Comparison of ENCODE assay signal across 9 cellular contexts in genomic region chr2:161138429-161138828, GRCh38. TPM values are rescaled to one million over a fixed set of nuclear protein-coding genes. Genes with fewer than 3 reads are reported as not detected.
DNase-seq lines count a peak whose midpoint lies in the region; ATAC-seq and TF ChIP-seq lines count a peak whose summit lies in the region.
"Had no signal": no experiment of that assay in that cellular context is flagged by ENCODE, and none has a peak within 500 bp of the region (broad histone marks: within the 10 kb centered on the region; RNA-seq: fewer than 3 reads in every experiment).

No MANE protein-coding gene starts in this region.

- DNase-seq in activated effector memory CD4-positive, alpha-beta T cell treated with anti-CD3 and anti-CD28 coated beads, Interleukin-2, amount 50 U/mL, for 16 hours: peak; percentile 76
- DNase-seq in activated effector memory CD4-positive, alpha-beta T cell treated with Interleukin-2 at 50 U/mL for 16 hours: no peak
- DNase-seq in epithelial cell of esophagus (ENCODE audit: low read depth) (peak; percentile 15), AML-193 (lab: John Stamatoyannopoulos, UW) (no peak), MG63 (no peak)

- no peaks in the 10 kb centered on the region for H4K20me1 ChIP-seq in OCI-LY1 (ENCODE audit: insufficient read depth, low read length)

- H3K79me2 ChIP-seq in OCI-LY1 (ENCODE audit: insufficient read depth, low read length): peaks cover 51% of the 10 kb centered on the region
- H3K79me2 ChIP-seq: parathyroid adenoma had no signal

- TF ChIP-seq CTCF in OCI-LY1 (IDR thresholded peaks at IDR 0.05; ENCODE audit: low read length) (no peak), epithelial cell of esophagus (IDR thresholded peaks at IDR 0.05; ENCODE audit: insufficient read depth, low read depth, low read length, missing control alignments) (no peak)

- H3K9me2 ChIP-seq in OCI-LY1 (ENCODE audit: low read depth, low read length): no peaks in the 10 kb centered on the region

- ATAC-seq in HG02840 (IDR thresholded peaks at IDR 0.05; ENCODE audit: low FRiP score, unreplicated experiment): no peak

- no peaks in the 10 kb centered on the region for H3F3A ChIP-seq in OCI-LY1 (ENCODE audit: insufficient read depth, low read length)

- H3K4me3 ChIP-seq in OCI-LY1 (ENCODE audit: low read depth, low read length, poor library complexity, severe bottlenecking): peak overlapping the region; percentile 61
- H3K4me3 ChIP-seq in epithelial cell of esophagus (ENCODE audit: low read length): no peak overlapping the region
- H3K4me3 ChIP-seq in subcutaneous abdominal adipose tissue (ENCODE audit: low read depth in 1 of 5, low read length in 5 of 5): peak overlapping the region in 3 of 5 donors; percentile 11 to 46 (median 22)
- no peak overlapping the region for H3K4me3 ChIP-seq in MG63

- H3K4me1 ChIP-seq in OCI-LY1 (ENCODE audit: insufficient read depth, low read length, severe bottlenecking) (peaks cover 50% of the 10 kb centered on the region), subcutaneous abdominal adipose tissue (ENCODE audit: control insufficient read depth in 5 of 5, insufficient read depth in 5 of 5, low read length in 5 of 5) (peaks cover 3 to 32% (median 24%) of the 10 kb centered on the region in 5 donors)
- H3K4me1 ChIP-seq: parathyroid adenoma had no signal

- H3K9ac ChIP-seq in OCI-LY1 (ENCODE audit: low read length) (peak overlapping the region; percentile 54; the same call in 1 of the 2 replicates), subcutaneous abdominal adipose tissue (ENCODE audit: low read length in 5 of 5) (peak overlapping the region in 1 of 5 donors; percentile 45)
- H3K9ac ChIP-seq: parathyroid adenoma had no signal

- H3K27me3 ChIP-seq in OCI-LY1 (ENCODE audit: insufficient read depth, low read length) (no peaks in the 10 kb centered on the region), subcutaneous abdominal adipose tissue (ENCODE audit: control insufficient read depth in 5 of 5, insufficient read depth in 4 of 5, low read length in 5 of 5) (no peaks in the 10 kb centered on the region), MG63 (no peaks in the 10 kb centered on the region)

- peak overlapping the region; percentile 65 for H3K4me2 ChIP-seq in OCI-LY1 (ENCODE audit: low read length)

- H3K9me3 ChIP-seq in OCI-LY1 (ENCODE audit: low read length): no peaks in the 10 kb centered on the region
- no peaks in the 10 kb centered on the region for H3K9me3 ChIP-seq in subcutaneous abdominal adipose tissue (ENCODE audit: control insufficient read depth in 5 of 5, low read length in 5 of 5)
- H3K9me3 ChIP-seq in MG63: no peaks in the 10 kb centered on the region

- H3K36me3 ChIP-seq in OCI-LY1 (ENCODE audit: insufficient read depth, low read length): 0 out of 2 replicates have a peak, but pooled peaks cover 3% of the 10 kb centered on the region
- no peaks in the 10 kb centered on the region for H3K36me3 ChIP-seq in subcutaneous abdominal adipose tissue (ENCODE audit: control insufficient read depth in 5 of 5, insufficient read depth in 5 of 5, low read length in 5 of 5)
- H3K36me3 ChIP-seq in MG63: no peaks in the 10 kb centered on the region

- H3K27ac ChIP-seq in OCI-LY1 (ENCODE audit: low read depth, low read length, poor library complexity, severe bottlenecking) (peak overlapping the region; percentile 78), subcutaneous abdominal adipose tissue (ENCODE audit: low read depth, low read length) (no peak overlapping the region)
- H3K27ac ChIP-seq: parathyroid adenoma had no signal

- H2AFZ ChIP-seq in OCI-LY1 (ENCODE audit: low read length): no peak overlapping the region

RNA-seq across cellular contexts. Expression of gene TANK, which starts 21.8 kb away (rescaled TPM):
- 28.1 and 30.7 TPM in 2 replicates for total RNA-seq in MG63 (2014; rRNA removed; shearing (Covaris generic); ENCODE audit: low replicate concordance)

Comparison
In these comparisons a context has a peak if more than half of its experiments do, and no peak if none do; other contexts are left out.
1. DNase-seq: peak in activated effector memory CD4-positive, alpha-beta T cell treated with anti-CD3 and anti-CD28 coated beads, Interleukin-2, amount 50 U/mL, for 16 hours (single experiment) and epithelial cell of esophagus (single experiment); none in activated effector memory CD4-positive, alpha-beta T cell treated with Interleukin-2 at 50 U/mL for 16 hours (single experiment), AML-193 (0 of 2) and MG63 (single experiment).
2. H3K4me3 ChIP-seq: peak in OCI-LY1 (single experiment) and subcutaneous abdominal adipose tissue (3 of 5); none in epithelial cell of esophagus (single experiment) and MG63 (single experiment).